In genomic region chr17:28228986-28229729, GRCh38 we compare ENCODE assay signal across 28 cellular contexts.
DNase-seq lines count a peak whose midpoint lies in the region; ATAC-seq, FAIRE-seq and TF ChIP-seq lines count a peak whose summit lies in the region.
"Had no signal": no experiment of that assay in that cellular context is flagged by ENCODE, and none has a peak within 500 bp of the region (broad histone marks: within the 10 kb centered on the region; RNA-seq: fewer than 3 reads in every experiment).

No MANE protein-coding gene starts in this region.

- H4K91ac ChIP-seq in H1 (replicated peaks; ENCODE audit: insufficient read length, low read length) (no peak overlapping the region), neuronal stem cell (ENCODE audit: low read depth, low read length, poor library complexity) (no peak overlapping the region)

- no peaks in the 10 kb centered on the region for H3K27me3 ChIP-seq in HUES6 (ENCODE audit: control insufficient read depth, insufficient read depth, low read length)
- no peaks in the 10 kb centered on the region for H3K27me3 ChIP-seq in H1 (replicated peaks in 1 of 4; ENCODE audit: control insufficient read depth in 3 of 4, extremely low read depth in 1 of 4, insufficient read depth in 3 of 4, low read length in 3 of 4)
- H3K27me3 ChIP-seq in neuronal stem cell (ENCODE audit: control insufficient read depth in 3 of 3, insufficient read depth in 3 of 3, low read depth in 1 of 3, low read length in 3 of 3): peaks cover 0 to 33% (median 0%) of the 10 kb centered on the region in 3 experiments
- H3K27me3 ChIP-seq: BLaER1, cardiac muscle cell had no signal

- no peaks in the 10 kb centered on the region for H3K79me2 ChIP-seq in H1 (ENCODE audit: control insufficient read depth in 1 of 2, insufficient read depth in 2 of 2, low read length in 2 of 2)

- H3K4me3 ChIP-seq in HUES6 (ENCODE audit: low read depth, low read length) (peak overlapping the region; percentile 85), H1 (ENCODE audit: extremely low read depth in 1 of 4, insufficient read depth in 2 of 4, low read depth in 3 of 4, low read length in 4 of 4) (0 out of 8 replicates have a peak overlapping the region, but pooled peaks of 1 of the 4 experiments have one; percentile 83), neuronal stem cell (ENCODE audit: low read length in 2 of 2) (no peak overlapping the region)
- H3K4me3 ChIP-seq: BLaER1, cardiac muscle cell, psoas muscle had no signal

- no peak overlapping the region for H2BK20ac ChIP-seq in H1 (ENCODE audit: low read length)

- WGBS in H1 (ENCODE audit: extremely low coverage in 1 of 2, insufficient coverage in 1 of 2, insufficient read length in 1 of 2, insufficient replicate concordance in 2 of 2, low coverage in 1 of 2, low lambda C conversion rate in 2 of 2, missing lambda C conversion rate in 1 of 2), 2 experiments: 79% methylated on average over 4 of the region's 4 CpGs; no CpG with 5 or more reads in 1 of the 2 experiments
- no CpG with 5 or more reads among the region's 4 CpGs for WGBS in neuronal stem cell (ENCODE audit: extremely low coverage in 2 of 2, insufficient read length in 2 of 2, insufficient replicate concordance in 1 of 2), 2 donors

- H3K14ac ChIP-seq in H1 (ENCODE audit: insufficient read length): no peak overlapping the region
- H3K14ac ChIP-seq in neuronal stem cell (ENCODE audit: low read length): peak overlapping the region; percentile 15

- TF ChIP-seq POLR2A in H1 (IDR thresholded peaks at IDR 0.05; ENCODE audit: control extremely low read depth in 1 of 2, low read depth in 2 of 2, low read length in 2 of 2): no peak

- H3K4ac ChIP-seq in H1 (replicated peaks; ENCODE audit: insufficient read length, low read depth, low read length): no peak overlapping the region
- H3K4ac ChIP-seq in neuronal stem cell (ENCODE audit: low read length): peak overlapping the region; percentile 54

- in situ Hi-C loops in G401 (cut with HindIII; ENCODE audit: low sequenced_read_pairs): no loop called here

- H2BK120ac ChIP-seq in H1 (replicated peaks; ENCODE audit: low read depth, low read length): no peak overlapping the region
- no peak overlapping the region for H2BK120ac ChIP-seq in neuronal stem cell (ENCODE audit: low read depth, low read length)

- no peaks in the 10 kb centered on the region for H3K9me3 ChIP-seq in HUES6 (ENCODE audit: control insufficient read depth, insufficient read depth, low read depth, low read length)
- H3K9me3 ChIP-seq in H1 (ENCODE audit: insufficient read depth in 2 of 2, low read depth in 1 of 2, low read length in 1 of 2): no peaks in the 10 kb centered on the region; a peak in 1 of 4 replicates
- H3K9me3 ChIP-seq in neuronal stem cell (replicated peaks in 1 of 2; ENCODE audit: control insufficient read depth in 2 of 2, insufficient read depth in 1 of 2, low read depth in 1 of 2, low read length in 2 of 2): no peaks in the 10 kb centered on the region
- H3K9me3 ChIP-seq: psoas muscle had no signal

- H3K56ac ChIP-seq in H1 (replicated peaks; ENCODE audit: insufficient read length, low read depth, low read length): no peak overlapping the region

- peak overlapping the region; percentile 93; the same call in 1 of the 2 replicates for H3K27ac ChIP-seq in 22Rv1
- no peak overlapping the region for H3K27ac ChIP-seq in HUES6 (ENCODE audit: low read depth, low read length)
- H3K27ac ChIP-seq in H1 (ENCODE audit: low read depth, low read length): no peak overlapping the region
- no peak overlapping the region for H3K27ac ChIP-seq in neuronal stem cell (replicated peaks; ENCODE audit: low read length)
- H3K27ac ChIP-seq: BLaER1, cardiac muscle cell, HL-60, psoas muscle had no signal

- TF ChIP-seq RAD21 in H1 (IDR thresholded peaks at IDR 0.05 in 1 of 2, conservative IDR thresholded peaks at IDR 0.05 in 1 of 2; ENCODE audit: low read depth in 2 of 2, low read length in 2 of 2): no peak

- no peaks in the 10 kb centered on the region for H3K79me1 ChIP-seq in H1 (ENCODE audit: low read depth, low read length)
- no peaks in the 10 kb centered on the region for H3K79me1 ChIP-seq in neuronal stem cell (ENCODE audit: low read depth, low read length)

- H2BK15ac ChIP-seq in H1 (ENCODE audit: low read length) (peak overlapping the region; percentile 99; the same call in 1 of the 2 replicates), neuronal stem cell (ENCODE audit: low read length) (peak overlapping the region; percentile 34)

- TF ChIP-seq CTCF in 22Rv1 (IDR thresholded peaks at IDR 0.05): no peak
- TF ChIP-seq CTCF in H1 (IDR thresholded peaks at IDR 0.05; ENCODE audit: control extremely low read depth in 1 of 3, insufficient read depth in 1 of 3, low read depth in 1 of 3, low read length in 3 of 3): no peak

- H2BK5ac ChIP-seq in H1 (ENCODE audit: low read depth, low read length) (no peak overlapping the region), neuronal stem cell (ENCODE audit: low read length) (no peak overlapping the region)

- H3K36me3 ChIP-seq in HUES6 (ENCODE audit: control insufficient read depth, insufficient read depth, low read length) (no peaks in the 10 kb centered on the region), H1 (ENCODE audit: control insufficient read depth in 2 of 4, insufficient read depth in 4 of 4, low read length in 3 of 4) (no peaks in the 10 kb centered on the region), neuronal stem cell (replicated peaks in 1 of 2; ENCODE audit: control insufficient read depth in 2 of 2, insufficient read depth in 2 of 2, low read length in 2 of 2) (no peaks in the 10 kb centered on the region)
- H3K36me3 ChIP-seq: BLaER1, cardiac muscle cell had no signal

- H3K23ac ChIP-seq in H1 (ENCODE audit: insufficient read length) (no peak overlapping the region), neuronal stem cell (ENCODE audit: low read depth, low read length, poor library complexity) (no peak overlapping the region)

- no peak overlapping the region for H4K5ac ChIP-seq in H1 (ENCODE audit: insufficient read length, low read depth, low read length)

- POLR2A ChIA-PET in H1 (lab: Charles Lee; ENCODE audit: partially characterized antibody): interaction anchor here (2.1 kb wide), 1 partner anchor 26 kb away, joined by 5 read pairs; no protein-coding TSS in a partner anchor

- H3K4me1 ChIP-seq in HUES6 (ENCODE audit: control insufficient read depth, insufficient read depth, low read length) (peaks cover 25% of the 10 kb centered on the region), H1 (replicated peaks in 1 of 4; ENCODE audit: control insufficient read depth in 3 of 4, insufficient read depth in 4 of 4, low read length in 3 of 4) (peaks cover 6 to 31% (median 10%) of the 10 kb centered on the region in 4 experiments), neuronal stem cell (ENCODE audit: control insufficient read depth in 2 of 2, insufficient read depth in 1 of 2, low read depth in 1 of 2, low read length in 2 of 2) (peaks cover 11 to 15% of the 10 kb centered on the region in 2 donors)
- H3K4me1 ChIP-seq: BLaER1 had no signal

- H3K4me2 ChIP-seq in H1 (ENCODE audit: insufficient read depth in 1 of 2, low read depth in 2 of 2, low read length in 2 of 2) (peak overlapping the region; percentile 92 to 94), neuronal stem cell (ENCODE audit: insufficient read depth, low read length, poor library complexity, severe bottlenecking) (peak overlapping the region; percentile 92)
- H3K4me2 ChIP-seq: BLaER1 had no signal

- H2BK12ac ChIP-seq in H1 (ENCODE audit: low read depth, low read length) (peak overlapping the region; percentile 22; the same call in 1 of the 2 replicates), neuronal stem cell (ENCODE audit: low read length) (peak overlapping the region; percentile 33)

- CTCF ChIA-PET in H1 (lab: Charles Lee; ENCODE audit: partially characterized antibody): interaction anchor here (0.8 to 17.5 kb wide), 17 partner anchors 14 to 346 kb away, joined by 3 to 266 read pairs (median 3); partner anchors contain the start of gene LYRM9

- peaks cover 11% of the 10 kb centered on the region for H3K23me2 ChIP-seq in H1 (ENCODE audit: low read depth, low read length)

- H3K9ac ChIP-seq in HUES6 (ENCODE audit: low read length) (no peak overlapping the region), H1 (replicated peaks in 1 of 4; ENCODE audit: extremely low read depth in 1 of 4, low read depth in 3 of 4, low read length in 3 of 4) (no peak overlapping the region), neuronal stem cell (ENCODE audit: low read depth, low read length, poor library complexity) (no peak overlapping the region)
- H3K9ac ChIP-seq: BLaER1 had no signal

- H4K8ac ChIP-seq in H1 (ENCODE audit: extremely low read depth, insufficient read depth, low read length) (no peak overlapping the region), neuronal stem cell (ENCODE audit: low read depth, low read length) (no peak overlapping the region)

- ATAC-seq in HG03135 (IDR thresholded peaks at IDR 0.05; ENCODE audit: unreplicated experiment): no peak
- ATAC-seq: left ventricle myocardium superior, psoas muscle had no signal

- no peak for FAIRE-seq in H1 (lab: Jason Lieb, UNC)
- FAIRE-seq: endometrium, GM12891, islet of Langerhans, TTC549 had no signal

- H4K20me1 ChIP-seq in H1 (replicated peaks in 1 of 2; ENCODE audit: control insufficient read depth in 1 of 2, insufficient read depth in 2 of 2, low read length in 2 of 2): no peaks in the 10 kb centered on the region
- H4K20me1 ChIP-seq: BLaER1 had no signal

- no peak for DNase-seq in H1 (ENCODE audit: low read depth in 1 of 2, low spot score in 2 of 2)
- no peak for DNase-seq in neuronal stem cell (ENCODE audit: low spot score)
- DNase-seq in SHP77 treated with DMSO at 0.1 percent for 48 hours (lab: John Stamatoyannopoulos, UW): no peak
- no peak for DNase-seq in G401 (ENCODE audit: low spot score)
- DNase-seq in NCI-H2107 treated with DMSO at 0.1 percent for 48 hours (lab: John Stamatoyannopoulos, UW; ENCODE audit: unreplicated experiment): no peak
- DNase-seq: ACHN; activated naive CD4-positive, alpha-beta T cell; activated T-cell treated with anti-CD3 and anti-CD28 coated beads, Interleukin-2, amount 50 U/mL, for 4 hours; amniotic stem cell; cortex of kidney; DND-41; IMR-90; left ventricle myocardium superior; midbrain; naive thymus-derived CD8-positive, alpha-beta T cell; NCI-H2081; psoas muscle; Right ventricle myocardium superior had no signal

- 0 out of 2 replicates have a peak overlapping the region, but pooled peaks have one; percentile 37 for H2AFZ ChIP-seq in H1 (ENCODE audit: low read length)
- peak overlapping the region; percentile 84 for H2AFZ ChIP-seq in neuronal stem cell (ENCODE audit: low read length)

- H2AK5ac ChIP-seq in H1 (ENCODE audit: low read depth, low read length) (no peak overlapping the region), neuronal stem cell (ENCODE audit: low read depth, low read length) (peak overlapping the region; percentile 58)

- no peak for TF ChIP-seq EP300 in H1 (IDR thresholded peaks at IDR 0.05; ENCODE audit: borderline replicate concordance in 1 of 2, low read depth in 2 of 2, low read length in 2 of 2)

- H3K18ac ChIP-seq in H1 (ENCODE audit: extremely low read depth, low read length) (0 out of 2 replicates have a peak overlapping the region, but pooled peaks have one; percentile 38), neuronal stem cell (ENCODE audit: low read length) (no peak overlapping the region)

TF ChIP-seq in H1, 55 proteins besides CTCF, POLR2A, EP300 and RAD21 (continues in another document):
- TF ChIP-seq CTBP2 (IDR thresholded peaks at IDR 0.05; ENCODE audit: borderline replicate concordance, insufficient read depth, insufficient read length, low read length): no peak
